Comparison of ENCODE assay signal across 12 cellular contexts in genomic region chr6:87396595-87397392, GRCh38. TPM values are rescaled to one million over a fixed set of nuclear protein-coding genes. Genes with fewer than 3 reads are reported as not detected.
A peak's percentile ranks its signal among the peaks of the same experiment; 100 is the strongest.
DNase-seq lines count a peak whose midpoint lies in the region; ATAC-seq and TF ChIP-seq lines count a peak whose summit lies in the region.
"Had no signal": no experiment of that assay in that cellular context is flagged by ENCODE, and none has a peak within 500 bp of the region (broad histone marks: within the 10 kb centered on the region; RNA-seq: fewer than 3 reads in every experiment).

No MANE protein-coding gene starts in this region.

- intact Hi-C loops in PC-3 (cut with micrococcal nuclease), result no loop called here

- H2AFZ ChIP-seq in OCI-LY1 (ENCODE audit: low read length) (no peak overlapping the region), PC-3 (ENCODE audit: low read length) (no peak overlapping the region)

- peak; percentile 30; the same call in 1 of the 2 replicates for TF ChIP-seq CTCF in OCI-LY1 (IDR thresholded peaks at IDR 0.05; ENCODE audit: low read length)
- no peak for TF ChIP-seq CTCF in PC-3 (conservative IDR thresholded peaks at IDR 0.05; ENCODE audit: low read depth, low read length)

- no peak overlapping the region for H3K27ac ChIP-seq in OCI-LY1 (ENCODE audit: low read depth, low read length, poor library complexity, severe bottlenecking)
- no peak overlapping the region for H3K27ac ChIP-seq in PC-3 (ENCODE audit: low read length)

- peaks cover 9% of the 10 kb centered on the region for H3K4me1 ChIP-seq in OCI-LY1 (ENCODE audit: insufficient read depth, low read length, severe bottlenecking)
- no peaks in the 10 kb centered on the region for H3K4me1 ChIP-seq in PC-3 (ENCODE audit: insufficient read depth, low read length)
- H3K4me1 ChIP-seq: BE2C had no signal

- H3K36me3 ChIP-seq in OCI-LY1 (ENCODE audit: insufficient read depth, low read length) (no peaks in the 10 kb centered on the region), PC-3 (ENCODE audit: low read depth, low read length) (no peaks in the 10 kb centered on the region)
- H3K36me3 ChIP-seq: BE2C had no signal

- H3K4me3 ChIP-seq in OCI-LY1 (ENCODE audit: low read depth, low read length, poor library complexity, severe bottlenecking) (no peak overlapping the region), PC-3 (ENCODE audit: low read length) (no peak overlapping the region)
- H3K4me3 ChIP-seq: lung had no signal

- H4K20me1 ChIP-seq in OCI-LY1 (ENCODE audit: insufficient read depth, low read length) (no peaks in the 10 kb centered on the region), PC-3 (ENCODE audit: low read length) (no peaks in the 10 kb centered on the region)

- H3K79me2 ChIP-seq in OCI-LY1 (ENCODE audit: insufficient read depth, low read length), result no peaks in the 10 kb centered on the region
- no peaks in the 10 kb centered on the region for H3K79me2 ChIP-seq in PC-3 (ENCODE audit: low read length)

- no peaks in the 10 kb centered on the region for H3F3A ChIP-seq in OCI-LY1 (ENCODE audit: insufficient read depth, low read length)
- H3F3A ChIP-seq in PC-3 (ENCODE audit: low read length, unreplicated experiment), result no peaks in the 10 kb centered on the region

- H3K27me3 ChIP-seq in OCI-LY1 (ENCODE audit: insufficient read depth, low read length) (no peaks in the 10 kb centered on the region), PC-3 (ENCODE audit: low read length) (no peaks in the 10 kb centered on the region)
- H3K27me3 ChIP-seq: BE2C had no signal

- CTCF ChIA-PET in PC-3 (lab: Charles Lee), result no interaction called here

- POLR2A ChIA-PET in PC-3 (lab: Charles Lee; ENCODE audit: unreplicated experiment), result no interaction called here

- BruUV-seq in PC-3 (replicated peaks; lab: Mats Ljungman, UMichigan), result no TSS peak

- H3K9me3 ChIP-seq in OCI-LY1 (ENCODE audit: low read length) (no peaks in the 10 kb centered on the region), PC-3 (ENCODE audit: low read length) (no peaks in the 10 kb centered on the region)
- H3K9me3 ChIP-seq: BE2C had no signal

- H3K4me2 ChIP-seq in OCI-LY1 (ENCODE audit: low read length) (no peak overlapping the region), PC-3 (ENCODE audit: low read length) (no peak overlapping the region)

- peak; percentile 34 for DNase-seq in DMS79 (lab: John Stamatoyannopoulos, UW)
- no peak for DNase-seq in stimulated activated CD4-positive, alpha-beta T cell treated with anti-CD3 and anti-CD28 coated beads, Interleukin-4, amount 100 ng/mL, for 4 hours
- DNase-seq in PC-3, result no peak
- DNase-seq in HCEC 1CT, result no peak
- no peak for DNase-seq in A172 (ENCODE audit: low spot score)
- DNase-seq: BE2C, erythroblast, MM.1S had no signal

- H3K9ac ChIP-seq in OCI-LY1 (ENCODE audit: low read length) (no peak overlapping the region), PC-3 (ENCODE audit: low read length) (no peak overlapping the region)

- H3K9me2 ChIP-seq in OCI-LY1 (ENCODE audit: low read depth, low read length), result no peaks in the 10 kb centered on the region
- H3K9me2 ChIP-seq in PC-3 (replicated peaks; ENCODE audit: low read length), result no peaks in the 10 kb centered on the region

- peak; percentile 67 for ATAC-seq in GM19463 (IDR thresholded peaks at IDR 0.05; ENCODE audit: unreplicated experiment)
- ATAC-seq in HG03442 (IDR thresholded peaks at IDR 0.05; ENCODE audit: unreplicated experiment), result peak; percentile 82
- ATAC-seq in PC-3, result no peak

RNA-seq across cellular contexts. Expression of gene CFAP206, which starts 11.0 kb away (rescaled TPM):
- total RNA-seq in PC-3 (2014; rRNA removed), result 0.07 TPM in 1 of 2 replicates, not detected in the other
- total RNA-seq in A172 (2014; rRNA removed; shearing (Covaris generic)), result 0.43 and 0.71 TPM in 2 replicates

RNA-seq across cellular contexts. Expression of gene C6orf163, which starts 52.2 kb away (rescaled TPM):
- total RNA-seq in PC-3 (2014; rRNA removed), result 0.62 and 0.69 TPM in 2 replicates
- total RNA-seq in A172 (2014; rRNA removed; shearing (Covaris generic)), result 0.31 and 0.72 TPM in 2 replicates
